Comparison of ENCODE assay signal across 10 cellular contexts in genomic region chr2:108492364-108492763, GRCh38. TPM values are rescaled to one million over a fixed set of nuclear protein-coding genes. Genes with fewer than 3 reads are reported as not detected.
DNase-seq lines count a peak whose midpoint lies in the region; ATAC-seq and TF ChIP-seq lines count a peak whose summit lies in the region.
"Had no signal": no experiment of that assay in that cellular context is flagged by ENCODE, and none has a peak within 500 bp of the region (broad histone marks: within the 10 kb centered on the region; RNA-seq: fewer than 3 reads in every experiment).

No MANE protein-coding gene starts in this region.

- H3K4me1 Mint-ChIP-seq in effector memory CD8-positive, alpha-beta T cell (ENCODE audit: low read depth in 2 of 2), result peaks cover 0 to 3% of the 10 kb centered on the region in 2 donors

- H3K9me3 Mint-ChIP-seq in effector memory CD8-positive, alpha-beta T cell, result no peaks in the 10 kb centered on the region
- H3K9me3 Mint-ChIP-seq: dendritic cell treated with granulocyte-macrophage colony-stimulating factor and Interleukin-4, amounts not matched to agents 40 ng/mL and 50 ng/mL, for 4 days had no signal

- POLR2A ChIA-PET in GM10248 (lab: Yijun Ruan, JAX), result no interaction called here

- H3K4me3 Mint-ChIP-seq in effector memory CD8-positive, alpha-beta T cell, result no peak overlapping the region
- H3K4me3 Mint-ChIP-seq: dendritic cell treated with granulocyte-macrophage colony-stimulating factor and Interleukin-4, amounts not matched to agents 40 ng/mL and 50 ng/mL, for 4 days had no signal

- no peak overlapping the region for H3K4me3 ChIP-seq in fibroblast of mammary gland (ENCODE audit: control insufficient read depth, low read depth, low read length)

- no peak for TF ChIP-seq CTCF in fibroblast of mammary gland (conservative IDR thresholded peaks at IDR 0.05; ENCODE audit: control insufficient read depth, insufficient read depth, low read depth, low read length)
- TF ChIP-seq CTCF in GM10248 (IDR thresholded peaks at IDR 0.05; ENCODE audit: control extremely low read depth, extremely low read depth, low read depth, missing control alignments), result no peak

- CTCF ChIA-PET in GM10248 (lab: Yijun Ruan, JAX), result interaction anchor here (1.0 to 1.3 kb wide), 2 partner anchors 24 to 38 kb away, joined by 3 read pairs; no protein-coding TSS in a partner anchor

- H3K27ac Mint-ChIP-seq in effector memory CD8-positive, alpha-beta T cell, result no peak overlapping the region
- H3K27ac Mint-ChIP-seq: dendritic cell treated with granulocyte-macrophage colony-stimulating factor and Interleukin-4, amounts not matched to agents 40 ng/mL and 50 ng/mL, for 4 days had no signal

- peaks cover 79% of the 10 kb centered on the region for H3K36me3 Mint-ChIP-seq in effector memory CD8-positive, alpha-beta T cell (ENCODE audit: insufficient read depth)

- H3K27me3 Mint-ChIP-seq in effector memory CD8-positive, alpha-beta T cell, result no peaks in the 10 kb centered on the region
- H3K27me3 Mint-ChIP-seq: dendritic cell treated with granulocyte-macrophage colony-stimulating factor and Interleukin-4, amounts not matched to agents 40 ng/mL and 50 ng/mL, for 4 days had no signal

- ATAC-seq in SK-N-SH treated with all-trans-retinoic acid at 6 μM for 48 hours, result peak; percentile 98
- ATAC-seq in effector memory CD8-positive, alpha-beta T cell (replicated peaks), result no peak

- DNase-seq in GM04503 (ENCODE audit: low read depth) (peak; percentile 37), fibroblast of mammary gland (ENCODE audit: low read depth) (peak; percentile 95), renal cortical epithelial cell (ENCODE audit: low read depth) (peak; percentile 80), cortex of kidney (lab: John Stamatoyannopoulos, UW) (no peak), NCI-H2081 treated with DMSO at 0.1 percent for 48 hours (lab: John Stamatoyannopoulos, UW) (no peak), GM10248 (ENCODE audit: extremely low spot score) (no peak)
- no peak for DNase-seq in effector memory CD8-positive, alpha-beta T cell
- DNase-seq: NCI-H446 had no signal

TF ChIP-seq in SK-N-SH treated with all-trans-retinoic acid at 6 μM for 48 hours, 23 proteins besides CTCF, POLR2A, EP300 and RAD21:
- TF ChIP-seq ZNF8 (CRISPR knock-in tag; IDR thresholded peaks at IDR 0.05) (no peak), PPARA (CRISPR knock-in tag; IDR thresholded peaks at IDR 0.05; ENCODE audit: borderline replicate concordance) (no peak), TSHZ2 (CRISPR knock-in tag; IDR thresholded peaks at IDR 0.05) (no peak), TCF4 (CRISPR knock-in tag; IDR thresholded peaks at IDR 0.05; ENCODE audit: borderline replicate concordance) (no peak), CSDC2 (CRISPR knock-in tag; IDR thresholded peaks at IDR 0.05) (no peak), CSRNP3 (CRISPR knock-in tag; IDR thresholded peaks at IDR 0.05) (no peak), BACH2 (CRISPR knock-in tag; IDR thresholded peaks at IDR 0.05; ENCODE audit: borderline replicate concordance) (no peak), OSR1 (CRISPR knock-in tag; IDR thresholded peaks at IDR 0.05) (no peak), GLIS3 (CRISPR knock-in tag; IDR thresholded peaks at IDR 0.05) (no peak), ZFP30 (CRISPR knock-in tag; IDR thresholded peaks at IDR 0.05) (no peak), RARB (CRISPR knock-in tag; IDR thresholded peaks at IDR 0.05) (no peak), ZNF70 (CRISPR knock-in tag; IDR thresholded peaks at IDR 0.05) (no peak), SNAI2 (CRISPR knock-in tag; IDR thresholded peaks at IDR 0.05) (no peak), TOX (CRISPR knock-in tag; IDR thresholded peaks at IDR 0.05; ENCODE audit: borderline replicate concordance) (no peak), POU6F1 (CRISPR knock-in tag; IDR thresholded peaks at IDR 0.05; ENCODE audit: borderline replicate concordance, low read depth) (no peak), ZC3H10 (CRISPR knock-in tag; IDR thresholded peaks at IDR 0.05) (no peak)

RNA-seq across cellular contexts. Expression of gene LIMS1, which starts 41.9 kb away (rescaled TPM):
- 186 and 200 TPM in 2 replicates for total RNA-seq in renal cortical epithelial cell

RNA-seq across cellular contexts. Expression of gene GCC2, which starts 43.4 kb away (rescaled TPM):
- 28.7 and 102 TPM in 2 replicates for total RNA-seq in renal cortical epithelial cell

Comparison
In these comparisons a context has a peak if more than half of its experiments do, and no peak if none do; other contexts are left out.
1. DNase-seq: peak in GM04503 (single experiment), fibroblast of mammary gland (single experiment) and renal cortical epithelial cell (single experiment); none in cortex of kidney (single experiment), effector memory CD8-positive, alpha-beta T cell (0 of 3), NCI-H2081 treated with DMSO at 0.1 percent for 48 hours (single experiment) and GM10248 (single experiment).